ENCODE assay signal across 31 cellular contexts in genomic region chr21:35465750-35466149, GRCh38.
"Had no signal": no experiment of that assay in that cellular context is flagged by ENCODE, and none has a peak within 500 bp of the region (broad histone marks: within the 10 kb centered on the region; RNA-seq: fewer than 3 reads in every experiment).

No MANE protein-coding gene starts in this region.

- H3K27me3 Mint-ChIP-seq: activated CD4-positive, alpha-beta T cell treated with anti-CD3 and anti-CD28 coated beads, Interleukin-2, amount 10 ng/mL, durations not matched to agents 7 days and 5 days; activated naive CD8-positive, alpha-beta T cell treated with anti-CD3 and anti-CD28 coated beads, Interleukin-2, amount 10 ng/mL, durations not matched to agents 7 days and 5 days; activated T-cell treated with anti-CD3 and anti-CD28 coated beads, Interleukin-2, amount 50 U/mL, for 24 hours; brain had no signal

- H3K4me1 ChIP-seq: ascending aorta, breast epithelium, colonic mucosa, foreskin keratinocyte, gastrocnemius medialis had no signal

- H3K36me3 Mint-ChIP-seq: brain had no signal

- ATAC-seq: activated naive CD4-positive, alpha-beta T cell treated with anti-CD3 and anti-CD28 coated beads, Interleukin-2, amount 50 U/mL, for 72 hours; activated T-cell treated with anti-CD3 and anti-CD28 coated beads, Interleukin-2, amount 50 U/mL, for 72 hours; esophagus mucosa; foreskin keratinocyte; gastrocnemius medialis; heart left ventricle; WTC11 had no signal

- H3K36me3 ChIP-seq: ascending aorta, breast epithelium, cardiac muscle cell, colonic mucosa, gastrocnemius medialis, heart left ventricle had no signal

- H3K27ac ChIP-seq: ascending aorta, breast epithelium, cardiac muscle cell, colonic mucosa, dorsolateral prefrontal cortex, foreskin keratinocyte, gastrocnemius medialis, heart left ventricle, VCaP had no signal

- H3K4me1 Mint-ChIP-seq: activated CD4-positive, alpha-beta memory T cell treated with anti-CD3 and anti-CD28 coated beads, Interleukin-2, amount 10 ng/mL, durations not matched to agents 7 days and 5 days; brain had no signal

- DNase-seq: activated CD4-positive, alpha-beta memory T cell treated with anti-CD3 and anti-CD28 coated beads, Interleukin-2, amount 10 ng/mL, durations not matched to agents 7 days and 5 days; activated CD4-positive, alpha-beta T cell treated with anti-CD3 and anti-CD28 coated beads for 1 hour; activated CD4-positive, alpha-beta T cell treated with anti-CD3 and anti-CD28 coated beads for 4 hours; activated CD4-positive, alpha-beta T cell treated with anti-CD3 and anti-CD28 coated beads, Interleukin-2, amount 10 ng/mL, durations not matched to agents 7 days and 5 days; activated CD4-positive, alpha-beta T cell treated with anti-CD3 and anti-CD28 coated beads, Interleukin-2, amount 50 U/mL, for 4 hours; activated CD8-positive, alpha-beta memory T cell treated with anti-CD3 and anti-CD28 coated beads, Interleukin-2, amount 50 U/mL, for 48 hours; activated gamma-delta T cell treated with Interleukin-2 at 50 U/mL for 16 hours; activated naive CD4-positive, alpha-beta T cell treated with Interleukin-2 at 50 U/mL for 16 hours; activated naive CD8-positive, alpha-beta T cell treated with anti-CD3 and anti-CD28 coated beads, Interleukin-2, amount 10 ng/mL, durations not matched to agents 7 days and 5 days; activated T-cell treated with anti-CD3 and anti-CD28 coated beads for 4 hours; activated T-cell treated with anti-CD3 and anti-CD28 coated beads, Interleukin-2, amount 50 U/mL, for 24 hours; activated T-cell treated with anti-CD3 and anti-CD28 coated beads, Interleukin-2, amount 50 U/mL, for 72 hours; central memory CD4-positive, alpha-beta T cell; cerebellar nuclear complex; colonic mucosa; dorsolateral prefrontal cortex; effector memory CD4-positive, alpha-beta T cell; endodermal cell; foreskin keratinocyte; gastrocnemius medialis; glutamatergic neuron; heart left ventricle; T-helper 2 cell had no signal

- H3K4me3 Mint-ChIP-seq: activated CD4-positive, alpha-beta memory T cell treated with anti-CD3 and anti-CD28 coated beads, Interleukin-2, amount 10 ng/mL, durations not matched to agents 7 days and 5 days; activated CD4-positive, alpha-beta T cell treated with anti-CD3 and anti-CD28 coated beads, Interleukin-2, amount 10 ng/mL, durations not matched to agents 7 days and 5 days; activated naive CD8-positive, alpha-beta T cell treated with anti-CD3 and anti-CD28 coated beads, Interleukin-2, amount 10 ng/mL, durations not matched to agents 7 days and 5 days; activated T-cell treated with anti-CD3 and anti-CD28 coated beads, Interleukin-2, amount 50 U/mL, for 24 hours; activated T-cell treated with anti-CD3 and anti-CD28 coated beads, Interleukin-2, amount 50 U/mL, for 72 hours; brain; endodermal cell; WTC11 had no signal

- H3K4me3 ChIP-seq: ascending aorta, breast epithelium, cardiac muscle cell, colonic mucosa, dorsolateral prefrontal cortex, gastrocnemius medialis, heart left ventricle had no signal

- H3K9me3 ChIP-seq: ascending aorta, breast epithelium, colonic mucosa, gastrocnemius medialis, heart left ventricle had no signal

- H3K27ac Mint-ChIP-seq: activated CD4-positive, alpha-beta memory T cell treated with anti-CD3 and anti-CD28 coated beads, Interleukin-2, amount 10 ng/mL, durations not matched to agents 7 days and 5 days; activated CD4-positive, alpha-beta T cell treated with anti-CD3 and anti-CD28 coated beads, Interleukin-2, amount 10 ng/mL, durations not matched to agents 7 days and 5 days; activated naive CD4-positive, alpha-beta T cell treated with anti-CD3 and anti-CD28 coated beads, Interleukin-2, amount 50 U/mL, for 72 hours; activated naive CD8-positive, alpha-beta T cell treated with anti-CD3 and anti-CD28 coated beads, Interleukin-2, amount 10 ng/mL, durations not matched to agents 7 days and 5 days; activated T-cell treated with anti-CD3 and anti-CD28 coated beads, Interleukin-2, amount 50 U/mL, for 24 hours; activated T-cell treated with anti-CD3 and anti-CD28 coated beads, Interleukin-2, amount 50 U/mL, for 72 hours; brain; endodermal cell; WTC11 had no signal

- H3K27me3 ChIP-seq: ascending aorta, breast epithelium, cardiac muscle cell, colonic mucosa, dorsolateral prefrontal cortex, foreskin keratinocyte, gastrocnemius medialis, heart left ventricle had no signal
